Comparison of ENCODE assay signal across 22 cellular contexts in the genomic region with DNA sequence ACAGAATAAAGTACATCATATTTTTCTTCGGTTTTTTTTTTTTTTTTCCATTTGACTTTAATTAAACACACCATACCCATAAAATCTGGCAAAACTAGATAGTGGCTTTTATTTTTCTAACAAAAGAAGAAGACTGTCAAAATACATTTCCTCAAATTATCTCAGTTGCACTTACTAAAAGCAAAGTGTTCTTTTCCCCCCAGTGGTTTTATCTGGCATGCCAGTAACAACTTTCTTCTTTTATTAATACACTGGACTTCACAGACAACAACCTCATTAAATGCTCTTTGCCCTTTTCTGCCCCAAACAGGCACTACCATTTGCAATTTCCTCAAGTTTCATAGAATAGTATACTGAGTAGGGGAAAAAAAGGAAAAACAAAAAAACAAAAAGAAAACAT.
"Had no signal": no experiment of that assay in that cellular context is flagged by ENCODE, and none has a peak within 500 bp of the region (broad histone marks: within the 10 kb centered on the region; RNA-seq: fewer than 3 reads in every experiment).

No MANE protein-coding gene starts in this region.

- H3K27ac Mint-ChIP-seq: activated CD4-positive, alpha-beta T cell treated with anti-CD3 and anti-CD28 coated beads, Interleukin-2, amount 10 ng/mL, durations not matched to agents 24 days and 14 days; activated CD8-positive, alpha-beta memory T cell treated with anti-CD3 and anti-CD28 coated beads, Interleukin-2, amount 10 ng/mL, durations not matched to agents 7 days and 5 days; activated CD8-positive, alpha-beta T cell treated with anti-CD3 and anti-CD28 coated beads for 36 hours; activated naive CD4-positive, alpha-beta T cell treated with anti-CD3 and anti-CD28 coated beads, Interleukin-2, amount 50 U/mL, for 24 hours; brain; natural killer cell; stimulated activated naive B cell treated with anti-CD40 and anti-IgM and Interleukin-4, amounts not matched to agents 10 μg/mL and 1 μg/mL and 100 μg/mL, for 72 hours; T-helper 1 cell treated with Interleukin-12 subunit alpha and Interleukin-12 subunit beta and Interleukin-4 antibody, amounts not matched to agents 30 μg/mL and 1 μg/mL, for 36 hours had no signal

- H3K36me3 Mint-ChIP-seq: activated CD8-positive, alpha-beta memory T cell treated with anti-CD3 and anti-CD28 coated beads, Interleukin-2, amount 10 ng/mL, durations not matched to agents 7 days and 5 days; activated naive CD4-positive, alpha-beta T cell treated with anti-CD3 and anti-CD28 coated beads, Interleukin-2, amount 50 U/mL, for 24 hours; brain; natural killer cell; stimulated activated naive B cell treated with anti-CD40 and anti-IgM and Interleukin-4, amounts not matched to agents 10 μg/mL and 1 μg/mL and 100 μg/mL, for 72 hours had no signal

- H3K4me1 Mint-ChIP-seq: activated CD4-positive, alpha-beta T cell treated with anti-CD3 and anti-CD28 coated beads, Interleukin-2, amount 10 ng/mL, durations not matched to agents 24 days and 14 days; activated CD8-positive, alpha-beta memory T cell treated with anti-CD3 and anti-CD28 coated beads, Interleukin-2, amount 10 ng/mL, durations not matched to agents 7 days and 5 days; activated naive CD4-positive, alpha-beta T cell treated with anti-CD3 and anti-CD28 coated beads, Interleukin-2, amount 50 U/mL, for 24 hours; natural killer cell; stimulated activated naive B cell treated with anti-CD40 and anti-IgM and Interleukin-4, amounts not matched to agents 10 μg/mL and 1 μg/mL and 100 μg/mL, for 72 hours had no signal

- H3K27me3 Mint-ChIP-seq: activated CD4-positive, alpha-beta T cell treated with anti-CD3 and anti-CD28 coated beads, Interleukin-2, amount 10 ng/mL, durations not matched to agents 24 days and 14 days; activated CD8-positive, alpha-beta memory T cell treated with anti-CD3 and anti-CD28 coated beads, Interleukin-2, amount 10 ng/mL, durations not matched to agents 7 days and 5 days; activated CD8-positive, alpha-beta T cell treated with anti-CD3 and anti-CD28 coated beads for 36 hours; activated naive CD4-positive, alpha-beta T cell treated with anti-CD3 and anti-CD28 coated beads, Interleukin-2, amount 50 U/mL, for 24 hours; stimulated activated naive B cell treated with anti-CD40 and anti-IgM and Interleukin-4, amounts not matched to agents 10 μg/mL and 1 μg/mL and 100 μg/mL, for 72 hours had no signal

- H3K9me3 Mint-ChIP-seq: activated CD4-positive, alpha-beta T cell treated with anti-CD3 and anti-CD28 coated beads, Interleukin-2, amount 10 ng/mL, durations not matched to agents 24 days and 14 days; brain had no signal

- H3K4me3 Mint-ChIP-seq: activated CD4-positive, alpha-beta T cell treated with anti-CD3 and anti-CD28 coated beads, Interleukin-2, amount 10 ng/mL, durations not matched to agents 24 days and 14 days; activated CD8-positive, alpha-beta memory T cell treated with anti-CD3 and anti-CD28 coated beads, Interleukin-2, amount 10 ng/mL, durations not matched to agents 7 days and 5 days; activated CD8-positive, alpha-beta T cell treated with anti-CD3 and anti-CD28 coated beads for 36 hours; activated naive CD4-positive, alpha-beta T cell treated with anti-CD3 and anti-CD28 coated beads, Interleukin-2, amount 50 U/mL, for 24 hours; brain; natural killer cell; stimulated activated naive B cell treated with anti-CD40 and anti-IgM and Interleukin-4, amounts not matched to agents 10 μg/mL and 1 μg/mL and 100 μg/mL, for 72 hours; T-helper 1 cell treated with Interleukin-12 subunit alpha and Interleukin-12 subunit beta and Interleukin-4 antibody, amounts not matched to agents 30 μg/mL and 1 μg/mL, for 36 hours had no signal

- DNase-seq: activated CD4-positive, alpha-beta T cell treated with anti-CD3 and anti-CD28 coated beads, Interleukin-2, amount 10 ng/mL, durations not matched to agents 24 days and 14 days; activated CD8-positive, alpha-beta memory T cell treated with anti-CD3 and anti-CD28 coated beads, Interleukin-2, amount 10 ng/mL, durations not matched to agents 7 days and 5 days; activated CD8-positive, alpha-beta T cell treated with anti-CD3 and anti-CD28 coated beads for 36 hours; activated gamma-delta T cell treated with Interleukin-2 at 50 U/mL for 16 hours; anterior cingulate cortex; caudate nucleus; dermis blood vessel endothelial cell; effector CD8-positive, alpha-beta T cell; hippocampal formation; kidney glomerular epithelial cell; left ventricle myocardium inferior; natural killer cell; sigmoid colon; stimulated activated CD4-positive, alpha-beta T cell treated with anti-CD3 and anti-CD28 coated beads, Interleukin-2, amount 100 ng/mL, for 48 hours; stimulated activated CD8-positive, alpha-beta memory T cell treated with anti-CD3 and anti-CD28 coated beads, Interleukin-4, amount 100 ng/mL, for 48 hours; stimulated activated naive B cell treated with anti-CD40 and anti-IgM and Interleukin-4, amounts not matched to agents 10 μg/mL and 1 μg/mL and 100 μg/mL, for 72 hours; T1000; testis; trophoblast cell had no signal
